ENCODE assay signal across 8 cellular contexts in genomic region chr2:96536445-96537065, GRCh38. TPM values are rescaled to one million over a fixed set of nuclear protein-coding genes. Genes with fewer than 3 reads are reported as not detected.
DNase-seq lines count a peak whose midpoint lies in the region; ATAC-seq and TF ChIP-seq lines count a peak whose summit lies in the region.

A gene with protein sequence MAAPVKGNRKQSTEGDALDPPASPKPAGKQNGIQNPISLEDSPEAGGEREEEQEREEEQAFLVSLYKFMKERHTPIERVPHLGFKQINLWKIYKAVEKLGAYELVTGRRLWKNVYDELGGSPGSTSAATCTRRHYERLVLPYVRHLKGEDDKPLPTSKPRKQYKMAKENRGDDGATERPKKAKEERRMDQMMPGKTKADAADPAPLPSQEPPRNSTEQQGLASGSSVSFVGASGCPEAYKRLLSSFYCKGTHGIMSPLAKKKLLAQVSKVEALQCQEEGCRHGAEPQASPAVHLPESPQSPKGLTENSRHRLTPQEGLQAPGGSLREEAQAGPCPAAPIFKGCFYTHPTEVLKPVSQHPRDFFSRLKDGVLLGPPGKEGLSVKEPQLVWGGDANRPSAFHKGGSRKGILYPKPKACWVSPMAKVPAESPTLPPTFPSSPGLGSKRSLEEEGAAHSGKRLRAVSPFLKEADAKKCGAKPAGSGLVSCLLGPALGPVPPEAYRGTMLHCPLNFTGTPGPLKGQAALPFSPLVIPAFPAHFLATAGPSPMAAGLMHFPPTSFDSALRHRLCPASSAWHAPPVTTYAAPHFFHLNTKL (plus strand): TSS chr2:96536752. CDS start chr2:96536827, 75 bp downstream.

- H3K27me3 ChIP-seq in smooth muscle cell (ENCODE audit: low read depth) = peaks cover 15% of the 10 kb centered on the region

- H4K20me1 ChIP-seq in smooth muscle cell (ENCODE audit: low read depth) = peaks cover 46% of the 10 kb centered on the region

- H3K4me2 ChIP-seq in smooth muscle cell = peak within 1 kb of the TSS; percentile 99

- WGBS in smooth muscle cell (ENCODE audit: low lambda C conversion rate) = 4% methylated on average over 40 of the region's 69 CpGs

- H3K9ac ChIP-seq in smooth muscle cell (ENCODE audit: low read depth) = peak within 1 kb of the TSS; percentile 93

- ATAC-seq in GM18867 (IDR thresholded peaks at IDR 0.05; ENCODE audit: unreplicated experiment) (peak; percentile 61), HG03103 (IDR thresholded peaks at IDR 0.05; ENCODE audit: low read depth, unreplicated experiment) (peak; percentile 52)

- H3K79me2 ChIP-seq in smooth muscle cell (ENCODE audit: low read depth) = peaks cover 16% of the 10 kb centered on the region

- no peaks in the 10 kb centered on the region for H3K9me3 ChIP-seq in smooth muscle cell (replicated peaks; ENCODE audit: low read depth)

- peaks cover 31% of the 10 kb centered on the region for H3K4me1 ChIP-seq in smooth muscle cell (ENCODE audit: low read depth)

- in situ Hi-C loops in ACHN (cut with HindIII; ENCODE audit: low pct_ligation_motif_present, low pct_unique_long_range_greater_than_20kb, low sequenced_read_pairs) (no loop called here), T47D (cut with HindIII; ENCODE audit: low pct_unique_long_range_greater_than_20kb, low sequenced_read_pairs) (no loop called here)

- peak within 1 kb of the TSS; percentile 97 for H3K4me3 ChIP-seq in smooth muscle cell

- no peak for TF ChIP-seq CTCF in VCaP (conservative IDR thresholded peaks at IDR 0.05)
- TF ChIP-seq CTCF in smooth muscle cell (IDR thresholded peaks at IDR 0.05; ENCODE audit: borderline replicate concordance, insufficient read depth, poor library complexity, severe bottlenecking) = no peak

- peaks cover 8% of the 10 kb centered on the region for H3F3A ChIP-seq in smooth muscle cell (ENCODE audit: low read depth)

- peak; percentile 92 for DNase-seq in ACHN
- peak; percentile 89 for DNase-seq in NCI-H2171 (lab: John Stamatoyannopoulos, UW)
- DNase-seq in T47D (ENCODE audit: low read depth in 1 of 2, low spot score in 1 of 2) = peak; percentile 77 to 81
- peak; percentile 94 for DNase-seq in iPS-NIHi7 (ENCODE audit: extremely low spot score)
- peak; percentile 69 for DNase-seq in smooth muscle cell (lab: John Stamatoyannopoulos, UW; ENCODE audit: unreplicated experiment)

- peak within 1 kb of the TSS; percentile 50 for H2AFZ ChIP-seq in smooth muscle cell (ENCODE audit: low read depth)

- H3K27ac ChIP-seq in VCaP = peak within 1 kb of the TSS; percentile 95
- peak within 1 kb of the TSS; percentile 53 for H3K27ac ChIP-seq in smooth muscle cell (ENCODE audit: low read depth)

- no peaks in the 10 kb centered on the region for H3K36me3 ChIP-seq in smooth muscle cell (ENCODE audit: low read depth)

RNA-seq across cellular contexts. Expression of the gene that starts here (rescaled TPM):
- total RNA-seq in smooth muscle cell = 11.0 and 12.1 TPM in 2 replicates
- polyA plus RNA-seq in smooth muscle cell = 20.4 and 25.6 TPM in 2 replicates

Comparison
In these comparisons a context has a peak if more than half of its experiments do, and no peak if none do; other contexts are left out.
1. Peak in every context shown above with its lines: DNase-seq, ATAC-seq, H3K4me3 ChIP-seq and H3K27ac ChIP-seq.